8 cellular contexts compared by ENCODE assay signal in genomic region chr5:7850533-7851239, GRCh38. TPM values are rescaled to one million over a fixed set of nuclear protein-coding genes. Genes with fewer than 3 reads are reported as not detected.
DNase-seq lines count a peak whose midpoint lies in the region; ATAC-seq, FAIRE-seq and TF ChIP-seq lines count a peak whose summit lies in the region.

A gene with protein sequence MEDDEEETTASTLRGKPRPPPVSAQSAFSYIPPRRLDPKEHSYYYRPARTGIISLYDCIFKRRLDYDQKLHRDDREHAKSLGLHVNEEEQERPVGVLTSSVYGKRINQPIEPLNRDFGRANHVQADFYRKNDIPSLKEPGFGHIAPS (minus strand): TSS chr5:7851133. CDS start chr5:7851021, 112 bp downstream.

- H3K4me3 ChIP-seq in endothelial cell of umbilical vein (replicated peaks in 1 of 3; ENCODE audit: insufficient read depth in 1 of 3, low read depth in 1 of 3, low read length in 3 of 3) (peak within 1 kb of the TSS in 1 of 3 experiments; percentile 45), mucosa of descending colon (no peak within 1 kb of the TSS), uterus (peak within 1 kb of the TSS; percentile 36 to 56)

- H3K27me3 ChIP-seq in endothelial cell of umbilical vein (ENCODE audit: control insufficient read depth in 2 of 2, insufficient read depth in 2 of 2, low read length in 2 of 2) (peaks cover 21 to 22% of the 10 kb centered on the region in 2 experiments), uterus (no peaks in the 10 kb centered on the region)

- no peaks in the 10 kb centered on the region for H4K20me1 ChIP-seq in endothelial cell of umbilical vein (replicated peaks; ENCODE audit: control insufficient read depth, extremely low read depth, insufficient read depth, low read length)

- H3K27ac Mint-ChIP-seq in T-helper 17 cell: peak within 1 kb of the TSS; percentile 30

- TF ChIP-seq CTCF in endothelial cell of umbilical vein (IDR thresholded peaks at IDR 0.05; ENCODE audit: extremely low read depth in 1 of 2, insufficient read depth in 1 of 2, low read depth in 1 of 2, low read length in 2 of 2) (peak; percentile 22 to 62), mucosa of descending colon (IDR thresholded peaks at IDR 0.05) (no peak), uterus (IDR thresholded peaks at IDR 0.05) (peak in 2 of 4 experiments; percentile 19 to 24)

- H3K4me1 ChIP-seq in endothelial cell of umbilical vein (ENCODE audit: control insufficient read depth, extremely low read depth, insufficient read depth, low read length) (no peaks in the 10 kb centered on the region), mucosa of descending colon (ENCODE audit: low read depth) (peaks cover 3% of the 10 kb centered on the region), uterus (peaks cover 0 to 7% of the 10 kb centered on the region in 2 donors)

- H3K27ac ChIP-seq in endothelial cell of umbilical vein (ENCODE audit: insufficient read depth, low read depth, low read length): no peak within 1 kb of the TSS
- peak within 1 kb of the TSS; percentile 10 to 30 for H3K27ac ChIP-seq in uterus

- H3K9me3 ChIP-seq in T-helper 17 cell (ENCODE audit: control insufficient read depth, low read length, poor library complexity, severe bottlenecking) (peaks cover 3% of the 10 kb centered on the region), endothelial cell of umbilical vein (replicated peaks; ENCODE audit: control insufficient read depth, insufficient read depth, low read length) (no peaks in the 10 kb centered on the region), mucosa of descending colon (no peaks in the 10 kb centered on the region), uterus (no peaks in the 10 kb centered on the region)

- H2AFZ ChIP-seq in endothelial cell of umbilical vein (ENCODE audit: low read depth, low read length): peak within 1 kb of the TSS; percentile 86

- no peak within 1 kb of the TSS for H3K9ac ChIP-seq in endothelial cell of umbilical vein (replicated peaks; ENCODE audit: extremely low read depth, insufficient read depth, low read length)

- no peaks in the 10 kb centered on the region for H3K36me3 Mint-ChIP-seq in T-helper 17 cell (ENCODE audit: low read depth)

- TF ChIP-seq POLR2A in endothelial cell of umbilical vein (IDR thresholded peaks at IDR 0.05; ENCODE audit: low read depth, low read length) (no peak), uterus (IDR thresholded peaks at IDR 0.05) (peak in 1 of 2 donors; percentile 23)

- FAIRE-seq in endothelial cell of umbilical vein (lab: Jason Lieb, UNC): no peak

- peak within 1 kb of the TSS; percentile 87 for H3K4me3 Mint-ChIP-seq in T-helper 17 cell

- no peaks in the 10 kb centered on the region for H3K79me2 ChIP-seq in endothelial cell of umbilical vein (ENCODE audit: control insufficient read depth, insufficient read depth, low read length)

- peaks cover 18% of the 10 kb centered on the region for H3K4me1 Mint-ChIP-seq in T-helper 17 cell

- H3K4me2 ChIP-seq in endothelial cell of umbilical vein (ENCODE audit: insufficient read depth, low read length): peak within 1 kb of the TSS; percentile 55

- peak; percentile 22 for DNase-seq in stimulated activated CD4-positive, alpha-beta T cell treated with anti-CD3 and anti-CD28 coated beads, Interleukin-4, amount 100 ng/mL, for 1 hour
- DNase-seq in stimulated activated CD4-positive, alpha-beta T cell treated with anti-CD3 and anti-CD28 coated beads, Interleukin-2, amount 100 ng/mL, for 48 hours: no peak
- DNase-seq in T-helper 17 cell (peak in 2 of 3 donors; percentile 39 to 43), endothelial cell of umbilical vein (ENCODE audit: low read depth, low spot score) (peak; percentile 40), mucosa of descending colon (peak; percentile 32 to 61 (median 49)), uterus (peak; percentile 47 to 52)

- intact Hi-C loops in endothelial cell of umbilical vein (cut with micrococcal nuclease) (loop anchor here (10.0 kb wide), 1 partner anchor 1086 kb away; no protein-coding TSS in a partner anchor), mucosa of descending colon (cut with DNase I, micrococcal nuclease) (no loop called here), uterus (cut with DNase I; ENCODE audit: low total_unique reads) (no loop called here)

- H3K36me3 ChIP-seq in endothelial cell of umbilical vein (ENCODE audit: control insufficient read depth in 2 of 2, extremely low read depth in 1 of 2, insufficient read depth in 2 of 2, low read length in 2 of 2) (no peaks in the 10 kb centered on the region), mucosa of descending colon (ENCODE audit: low read depth) (no peaks in the 10 kb centered on the region), uterus (no peaks in the 10 kb centered on the region)

- ATAC-seq in T-helper 17 cell: peak; percentile 53
- ATAC-seq in mucosa of descending colon: peak; percentile 77
- ATAC-seq in GM21528 (IDR thresholded peaks at IDR 0.05; ENCODE audit: low FRiP score, unreplicated experiment): no peak
- no peak for ATAC-seq in HG02798 (IDR thresholded peaks at IDR 0.05; ENCODE audit: poor library complexity, unreplicated experiment)

- CTCF ChIA-PET in endothelial cell of umbilical vein (lab: Charles Lee): interaction anchor here (0.7 to 1.8 kb wide), 4 partner anchors 9 to 38 kb away, joined by 3 to 9 read pairs (median 4); no protein-coding TSS in a partner anchor

- H3K9me1 ChIP-seq in endothelial cell of umbilical vein (replicated peaks; ENCODE audit: control insufficient read depth, extremely low read depth, insufficient read depth, low read length): no peaks in the 10 kb centered on the region

- no TSS peak for BruUV-seq in endothelial cell of umbilical vein (replicated peaks; lab: Mats Ljungman, UMichigan)

- H3K27me3 Mint-ChIP-seq in T-helper 17 cell: peaks cover 18% of the 10 kb centered on the region

- dilution Hi-C loops in endothelial cell of umbilical vein (cut with MboI; ENCODE audit: extremely low pct_ligation_motif_present, low sequenced_read_pairs): no loop called here

- POLR2A ChIA-PET in endothelial cell of umbilical vein (lab: Charles Lee): no interaction called here

TF ChIP-seq in endothelial cell of umbilical vein, 7 proteins besides CTCF, POLR2A, EP300 and RAD21:
- TF ChIP-seq, protein P1, sequence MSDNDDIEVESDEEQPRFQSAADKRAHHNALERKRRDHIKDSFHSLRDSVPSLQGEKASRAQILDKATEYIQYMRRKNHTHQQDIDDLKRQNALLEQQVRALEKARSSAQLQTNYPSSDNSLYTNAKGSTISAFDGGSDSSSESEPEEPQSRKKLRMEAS (IDR thresholded peaks at IDR 0.05; ENCODE audit: insufficient read depth, insufficient read length): no peak
- TF ChIP-seq GATA2 (IDR thresholded peaks at IDR 0.05; ENCODE audit: insufficient read depth, insufficient read length, low read depth, low read length) (no peak), EZH2 (IDR thresholded peaks at IDR 0.05; ENCODE audit: borderline replicate concordance, low read depth, low read length, severe bottlenecking) (no peak), FOS (IDR thresholded peaks at IDR 0.05; ENCODE audit: borderline replicate concordance, insufficient read depth, low read length) (no peak), JUN (IDR thresholded peaks at IDR 0.05; ENCODE audit: borderline replicate concordance, insufficient read depth, insufficient read length, low read depth) (no peak), POLR2AphosphoS5 (IDR thresholded peaks at IDR 0.05; ENCODE audit: insufficient read depth, low read depth, low read length) (no peak), MYC (IDR thresholded peaks at IDR 0.05; ENCODE audit: low read depth, low read length) (no peak)

RNA-seq across cellular contexts. Expression of the gene that starts here (rescaled TPM):
- total RNA-seq in T-helper 17 cell (not detected), endothelial cell of umbilical vein (not detected in 2 replicates), mucosa of descending colon (not detected), uterus (1 to 10 TPM in 1 of 4 donors, under 1 TPM in 1, not detected in 2; 0.88 to 1.7 TPM)
- 0.07 and 0.11 TPM in 2 replicates for polyA plus RNA-seq in endothelial cell of umbilical vein
- 0.09 and 0.10 TPM in 2 replicates for polyA plus RNA-seq in endothelial cell of umbilical vein (2011; cell fraction: cytosol; rRNA removed)
- polyA plus RNA-seq in endothelial cell of umbilical vein (2011; cell fraction: nucleus; rRNA removed): 0.10 TPM in 1 of 2 replicates, not detected in the other
- polyA plus RNA-seq in endothelial cell of umbilical vein (2012): not detected in 2 replicates
- polyA minus RNA-seq in endothelial cell of umbilical vein: not detected in 2 replicates
- not detected for polyA minus RNA-seq in endothelial cell of umbilical vein (2011; cell fraction: cytosol; rRNA and poly(A)+ RNA removed)
- polyA minus RNA-seq in endothelial cell of umbilical vein (2011; cell fraction: nucleus; rRNA and poly(A)+ RNA removed): not detected in 2 replicates

Comparison
In these comparisons a context has a peak if more than half of its experiments do, and no peak if none do; other contexts are left out.
1. DNase-seq: peak in stimulated activated CD4-positive, alpha-beta T cell treated with anti-CD3 and anti-CD28 coated beads, Interleukin-4, amount 100 ng/mL, for 1 hour (single experiment) and uterus (2 of 2); none in stimulated activated CD4-positive, alpha-beta T cell treated with anti-CD3 and anti-CD28 coated beads, Interleukin-2, amount 100 ng/mL, for 48 hours (0 of 2).
2. Peak in DNase-seq and ATAC-seq in T-helper 17 cell; RNA of the gene not detected or under 1 TPM.
3. Peak in DNase-seq and H3K4me2 ChIP-seq in endothelial cell of umbilical vein; RNA of the gene not detected or under 1 TPM.
4. Peak in DNase-seq and ATAC-seq in mucosa of descending colon; RNA of the gene not detected or under 1 TPM.